ENCODE assay signal across 8 cellular contexts in genomic region chr22:39152511-39153219, GRCh38. TPM values are rescaled to one million over a fixed set of nuclear protein-coding genes. Genes with fewer than 3 reads are reported as not detected.
DNase-seq lines count a peak whose midpoint lies in the region; ATAC-seq and TF ChIP-seq lines count a peak whose summit lies in the region.

CBX7 (minus strand) TSS chr22:39152680; CDS start chr22:39152444, 236 bp downstream.

- H3K27ac ChIP-seq in IMR-90 (ENCODE audit: insufficient read depth, low read length) (peak within 1 kb of the TSS; percentile 18; the same call in 1 of the 2 replicates), RWPE2 (ENCODE audit: poor library complexity, severe bottlenecking) (peak within 1 kb of the TSS; percentile 36), neural cell (ENCODE audit: low read length) (peak within 1 kb of the TSS; percentile 67), stomach smooth muscle (ENCODE audit: low read length) (peak within 1 kb of the TSS; percentile 95)

- CTCF ChIA-PET in IMR-90 (lab: Yijun Ruan, JAX) = no interaction called here

- no peaks in the 10 kb centered on the region for H3K9me2 ChIP-seq in neural cell (ENCODE audit: insufficient read depth, low read length)

- TF ChIP-seq RAD21 in IMR-90 (IDR thresholded peaks at IDR 0.05; ENCODE audit: low read length) = no peak
- TF ChIP-seq RAD21 in neural cell (conservative IDR thresholded peaks at IDR 0.05) = no peak

- no peaks in the 10 kb centered on the region for H3K79me2 ChIP-seq in neural cell (replicated peaks; ENCODE audit: insufficient read depth, low read length)

- no peaks in the 10 kb centered on the region for H3F3A ChIP-seq in neural cell (ENCODE audit: insufficient read depth, low read length, poor library complexity, severe bottlenecking)

- peak within 1 kb of the TSS; percentile 72; the same call in 1 of the 2 replicates for H3K14ac ChIP-seq in IMR-90 (replicated peaks; ENCODE audit: low read depth, low read length)

- H3K4me3 ChIP-seq in IMR-90 (ENCODE audit: insufficient read depth, low read depth, low read length) (peak within 1 kb of the TSS; percentile 47), RWPE2 (ENCODE audit: severe bottlenecking) (peak within 1 kb of the TSS; percentile 46), neural cell (ENCODE audit: low read length) (peak within 1 kb of the TSS; percentile 84), stomach smooth muscle (ENCODE audit: low read length in 2 of 2) (peak within 1 kb of the TSS; percentile 85 to 92)

- TF ChIP-seq POLR2A in IMR-90 (IDR thresholded peaks at IDR 0.05; ENCODE audit: low read depth, low read length) = no peak

- BruUV-seq in IMR-90 (replicated peaks; lab: Mats Ljungman, UMichigan) = no TSS peak

- H4K8ac ChIP-seq in IMR-90 (ENCODE audit: low read depth in 2 of 2, low read length in 2 of 2) = peak within 1 kb of the TSS; percentile 47 to 82; a peak in 3 of 4 replicates

- no peak for TF ChIP-seq CTCF in IMR-90 (conservative IDR thresholded peaks at IDR 0.05; ENCODE audit: low read depth, low read length)
- no peak for TF ChIP-seq CTCF in RWPE2 (IDR thresholded peaks at IDR 0.05; ENCODE audit: poor library complexity, severe bottlenecking)
- TF ChIP-seq CTCF in neural cell (IDR thresholded peaks at IDR 0.05; ENCODE audit: poor library complexity, severe bottlenecking) = no peak

- H3K9me3 ChIP-seq in IMR-90 (ENCODE audit: control insufficient read depth, insufficient read depth, low read length) (peaks cover under 1% of the 10 kb centered on the region; the same call in 1 of the 2 replicates), RWPE2 (ENCODE audit: severe bottlenecking) (no peaks in the 10 kb centered on the region), neural cell (ENCODE audit: low read length) (no peaks in the 10 kb centered on the region), stomach smooth muscle (ENCODE audit: control insufficient read depth in 2 of 2, low read length in 2 of 2) (no peaks in the 10 kb centered on the region)

- H2BK120ac ChIP-seq in IMR-90 (ENCODE audit: low read depth, low read length) = peak within 1 kb of the TSS; percentile 66; the same call in 1 of the 2 replicates

- POLR2A ChIA-PET in IMR-90 (lab: Charles Lee; ENCODE audit: unreplicated experiment) = no interaction called here

- in situ Hi-C loops in IMR-90 (cut with MboI; ENCODE audit: low sequenced_read_pairs) = loop anchor here (25.0 kb wide), 1 partner anchor 885 kb away; no protein-coding TSS in a partner anchor

- peak within 1 kb of the TSS; percentile 17 for H3K23ac ChIP-seq in IMR-90 (ENCODE audit: low read depth, low read length)

- intact Hi-C loops in IMR-90 (cut with micrococcal nuclease) = no loop called here

- dilution Hi-C loops in IMR-90 (cut with HindIII; ENCODE audit: low sequenced_read_pairs, unreplicated experiment) = no loop called here

- H3K36me3 ChIP-seq in IMR-90 (ENCODE audit: control insufficient read depth, insufficient read depth, low read length) = 0 out of 2 replicates have a peak, but pooled peaks cover 2% of the 10 kb centered on the region
- no peaks in the 10 kb centered on the region for H3K36me3 ChIP-seq in RWPE2 (ENCODE audit: low read depth)
- H3K36me3 ChIP-seq in neural cell (ENCODE audit: insufficient read depth, low read length) = no peaks in the 10 kb centered on the region
- H3K36me3 ChIP-seq in stomach smooth muscle (ENCODE audit: control insufficient read depth in 2 of 2, insufficient read depth in 2 of 2, low read length in 2 of 2) = peaks cover 6 to 7% of the 10 kb centered on the region in 2 donors

- no peak within 1 kb of the TSS for H2BK20ac ChIP-seq in IMR-90 (ENCODE audit: low read depth, low read length)

- H2AK5ac ChIP-seq in IMR-90 (ENCODE audit: low read depth, low read length) = peak within 1 kb of the TSS; percentile 27; the same call in 1 of the 2 replicates

- H3K18ac ChIP-seq in IMR-90 (ENCODE audit: low read depth, low read length) = 0 out of 2 replicates have a peak within 1 kb of the TSS, but pooled peaks have one; percentile 11

- H2AK9ac ChIP-seq in IMR-90 (replicated peaks; ENCODE audit: low read depth, low read length, poor library complexity) = peak within 1 kb of the TSS; percentile 73

- H3K9ac ChIP-seq in IMR-90 (ENCODE audit: low read depth, low read length) (peak within 1 kb of the TSS; percentile 72), neural cell (ENCODE audit: low read length) (peak within 1 kb of the TSS; percentile 80), stomach smooth muscle (ENCODE audit: low read length in 2 of 2) (peak within 1 kb of the TSS; percentile 82 to 91)

- H3K9me1 ChIP-seq in IMR-90 (ENCODE audit: insufficient read depth, low read length) = no peaks in the 10 kb centered on the region

- peak; percentile 70 for ATAC-seq in GM21528 (IDR thresholded peaks at IDR 0.05; ENCODE audit: low FRiP score, unreplicated experiment)
- ATAC-seq in IMR-90 (ENCODE audit: low read depth) = peak; percentile 96
- ATAC-seq in RWPE2 (ENCODE audit: low read depth) = peak; percentile 86

- no peak within 1 kb of the TSS for H4K91ac ChIP-seq in IMR-90 (ENCODE audit: insufficient read depth, low read depth, low read length)

- TF ChIP-seq EP300 in neural cell (conservative IDR thresholded peaks at IDR 0.05; ENCODE audit: poor library complexity, severe bottlenecking) = no peak

- H2AFZ ChIP-seq in IMR-90 (replicated peaks; ENCODE audit: low read length, poor library complexity) (peak within 1 kb of the TSS; percentile 97), neural cell (ENCODE audit: low read depth, low read length) (peak within 1 kb of the TSS; percentile 98)

- peaks cover 2 to 3% of the 10 kb centered on the region in 2 experiments; a peak in 2 of 4 replicates for H3K79me1 ChIP-seq in IMR-90 (ENCODE audit: low read depth in 1 of 2, low read length in 2 of 2)

- H4K20me1 ChIP-seq in IMR-90 (ENCODE audit: insufficient read depth, low read length) (no peaks in the 10 kb centered on the region), neural cell (ENCODE audit: insufficient read depth) (no peaks in the 10 kb centered on the region)

- peaks cover 32% of the 10 kb centered on the region for H3K27me3 ChIP-seq in IMR-90 (ENCODE audit: control insufficient read depth, insufficient read depth, low read length)
- H3K27me3 ChIP-seq in RWPE2 (ENCODE audit: insufficient read depth, poor library complexity, severe bottlenecking) = no peaks in the 10 kb centered on the region
- H3K27me3 ChIP-seq in neural cell (ENCODE audit: insufficient read depth, low read depth, low read length) = peaks cover 33% of the 10 kb centered on the region
- H3K27me3 ChIP-seq in stomach smooth muscle (ENCODE audit: control insufficient read depth in 1 of 2, insufficient read depth in 2 of 2, low read length in 2 of 2) = no peaks in the 10 kb centered on the region

- H4K5ac ChIP-seq in IMR-90 (ENCODE audit: low read depth, low read length) = peak within 1 kb of the TSS; percentile 52; the same call in 1 of the 2 replicates

- no peak within 1 kb of the TSS for H2BK15ac ChIP-seq in IMR-90 (ENCODE audit: low read depth, low read length)

- WGBS in IMR-90 (ENCODE audit: extremely low coverage in 2 of 2, insufficient read length in 1 of 2), 2 experiments = 2% methylated on average over 43 of the region's 98 CpGs; no CpG with 5 or more reads in 1 of the 2 experiments

- H3K4me2 ChIP-seq in IMR-90 (ENCODE audit: low read depth, low read length) (peak within 1 kb of the TSS; percentile 90), neural cell (ENCODE audit: low read length) (peak within 1 kb of the TSS; percentile 65)

- no peak within 1 kb of the TSS for H2BK5ac ChIP-seq in IMR-90 (ENCODE audit: low read depth, low read length, poor library complexity, severe bottlenecking)

- H3K56ac ChIP-seq in IMR-90 (ENCODE audit: extremely low read depth, insufficient read depth, low read length) = 0 out of 2 replicates have a peak within 1 kb of the TSS, but pooled peaks have one; percentile 33

- DNase-seq in DMS53 (lab: John Stamatoyannopoulos, UW) (peak; percentile 96), IMR-90 (peak; percentile 76), RWPE2 (ENCODE audit: low spot score) (peak; percentile 83), fibroblast of the conjunctiva (ENCODE audit: low read depth) (peak; percentile 48)
- DNase-seq in activated effector memory CD4-positive, alpha-beta T cell treated with Interleukin-2 at 50 U/mL for 16 hours = peak; percentile 92

- H3K4me1 ChIP-seq in IMR-90 (ENCODE audit: control insufficient read depth, insufficient read depth, low read length) = 0 out of 2 replicates have a peak, but pooled peaks cover 2% of the 10 kb centered on the region
- H3K4me1 ChIP-seq in RWPE2 (ENCODE audit: insufficient read depth, poor library complexity, severe bottlenecking) = no peaks in the 10 kb centered on the region
- H3K4me1 ChIP-seq in stomach smooth muscle (ENCODE audit: control insufficient read depth, insufficient read depth, low read length) = peaks cover 53% of the 10 kb centered on the region

- peak within 1 kb of the TSS; percentile 77 for H3K4ac ChIP-seq in IMR-90 (ENCODE audit: low read depth, low read length)

TF ChIP-seq in IMR-90, 13 proteins besides CTCF, POLR2A, EP300 and RAD21 (continues in another document):
- peak; percentile 81; the same call in 1 of the 2 replicates for TF ChIP-seq MAZ (IDR thresholded peaks at IDR 0.05; ENCODE audit: borderline replicate concordance, low read depth, low read length)

RNA-seq across cellular contexts. Expression of gene CBX7, which starts in this region (rescaled TPM):
- total RNA-seq in IMR-90 (2012; rRNA removed) = 0.56 and 0.90 TPM in 2 replicates
- 3.4 and 3.6 TPM in 2 replicates for polyA plus RNA-seq in IMR-90 (2012; rRNA removed)
- polyA plus RNA-seq in IMR-90 (2012; cell fraction: cytosol; rRNA removed) = 1.9 and 2.8 TPM in 2 replicates
- polyA plus RNA-seq in IMR-90 (2012; cell fraction: nucleus; rRNA removed; ENCODE audit: low replicate concordance) = 13.5 and 15.7 TPM in 2 replicates
- polyA plus RNA-seq in neural cell = 4.4 and 6.1 TPM in 2 replicates
- polyA minus RNA-seq in neural cell = 7.8 and 13.9 TPM in 2 replicates

Comparison
In these comparisons a context has a peak if more than half of its experiments do, and no peak if none do; other contexts are left out.
1. Peak in every context shown above with its lines: DNase-seq, ATAC-seq, H3K4me3 ChIP-seq and H3K27ac ChIP-seq.
2. H3K27ac ChIP-seq: peak in every context shown above with its lines; median percentile 95 in stomach smooth muscle; 67 in neural cell; 36 in RWPE2; 18 in IMR-90.